Comparison of ENCODE assay signal across 1 cellular context in the genomic region with DNA sequence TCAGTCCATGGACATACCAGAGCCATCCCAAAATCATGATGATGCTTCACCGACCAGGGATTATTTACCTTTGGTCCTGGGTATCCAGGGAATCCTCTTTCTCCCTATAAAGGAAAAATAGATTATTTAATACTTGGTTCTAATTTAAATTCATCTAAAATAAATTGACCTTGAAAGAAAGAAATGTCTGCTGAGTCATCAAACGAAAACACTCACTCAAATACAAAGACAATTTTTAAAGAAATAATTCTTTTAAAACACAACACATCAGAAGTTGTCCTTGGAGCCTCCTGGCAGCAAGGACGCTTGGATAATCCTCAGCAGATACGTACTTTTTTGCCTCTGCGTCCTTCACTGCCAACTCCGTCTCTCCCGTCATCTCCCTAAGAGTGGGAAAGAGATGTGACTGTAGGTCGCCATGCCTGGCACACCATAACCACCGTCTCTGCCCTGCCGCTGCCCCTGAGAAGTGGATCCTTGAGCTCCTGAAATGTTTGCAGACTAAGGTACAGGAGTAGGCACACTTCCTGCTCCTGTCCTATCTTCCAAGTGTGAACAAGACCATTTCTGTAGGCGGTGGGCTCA.
TF ChIP-seq lines count a peak whose summit lies in the region.

No MANE protein-coding gene starts in this region.

TF ChIP-seq in GM23338, 12 proteins besides CTCF, POLR2A, EP300 and RAD21 (continued from another document):
- TF ChIP-seq, protein P1, sequence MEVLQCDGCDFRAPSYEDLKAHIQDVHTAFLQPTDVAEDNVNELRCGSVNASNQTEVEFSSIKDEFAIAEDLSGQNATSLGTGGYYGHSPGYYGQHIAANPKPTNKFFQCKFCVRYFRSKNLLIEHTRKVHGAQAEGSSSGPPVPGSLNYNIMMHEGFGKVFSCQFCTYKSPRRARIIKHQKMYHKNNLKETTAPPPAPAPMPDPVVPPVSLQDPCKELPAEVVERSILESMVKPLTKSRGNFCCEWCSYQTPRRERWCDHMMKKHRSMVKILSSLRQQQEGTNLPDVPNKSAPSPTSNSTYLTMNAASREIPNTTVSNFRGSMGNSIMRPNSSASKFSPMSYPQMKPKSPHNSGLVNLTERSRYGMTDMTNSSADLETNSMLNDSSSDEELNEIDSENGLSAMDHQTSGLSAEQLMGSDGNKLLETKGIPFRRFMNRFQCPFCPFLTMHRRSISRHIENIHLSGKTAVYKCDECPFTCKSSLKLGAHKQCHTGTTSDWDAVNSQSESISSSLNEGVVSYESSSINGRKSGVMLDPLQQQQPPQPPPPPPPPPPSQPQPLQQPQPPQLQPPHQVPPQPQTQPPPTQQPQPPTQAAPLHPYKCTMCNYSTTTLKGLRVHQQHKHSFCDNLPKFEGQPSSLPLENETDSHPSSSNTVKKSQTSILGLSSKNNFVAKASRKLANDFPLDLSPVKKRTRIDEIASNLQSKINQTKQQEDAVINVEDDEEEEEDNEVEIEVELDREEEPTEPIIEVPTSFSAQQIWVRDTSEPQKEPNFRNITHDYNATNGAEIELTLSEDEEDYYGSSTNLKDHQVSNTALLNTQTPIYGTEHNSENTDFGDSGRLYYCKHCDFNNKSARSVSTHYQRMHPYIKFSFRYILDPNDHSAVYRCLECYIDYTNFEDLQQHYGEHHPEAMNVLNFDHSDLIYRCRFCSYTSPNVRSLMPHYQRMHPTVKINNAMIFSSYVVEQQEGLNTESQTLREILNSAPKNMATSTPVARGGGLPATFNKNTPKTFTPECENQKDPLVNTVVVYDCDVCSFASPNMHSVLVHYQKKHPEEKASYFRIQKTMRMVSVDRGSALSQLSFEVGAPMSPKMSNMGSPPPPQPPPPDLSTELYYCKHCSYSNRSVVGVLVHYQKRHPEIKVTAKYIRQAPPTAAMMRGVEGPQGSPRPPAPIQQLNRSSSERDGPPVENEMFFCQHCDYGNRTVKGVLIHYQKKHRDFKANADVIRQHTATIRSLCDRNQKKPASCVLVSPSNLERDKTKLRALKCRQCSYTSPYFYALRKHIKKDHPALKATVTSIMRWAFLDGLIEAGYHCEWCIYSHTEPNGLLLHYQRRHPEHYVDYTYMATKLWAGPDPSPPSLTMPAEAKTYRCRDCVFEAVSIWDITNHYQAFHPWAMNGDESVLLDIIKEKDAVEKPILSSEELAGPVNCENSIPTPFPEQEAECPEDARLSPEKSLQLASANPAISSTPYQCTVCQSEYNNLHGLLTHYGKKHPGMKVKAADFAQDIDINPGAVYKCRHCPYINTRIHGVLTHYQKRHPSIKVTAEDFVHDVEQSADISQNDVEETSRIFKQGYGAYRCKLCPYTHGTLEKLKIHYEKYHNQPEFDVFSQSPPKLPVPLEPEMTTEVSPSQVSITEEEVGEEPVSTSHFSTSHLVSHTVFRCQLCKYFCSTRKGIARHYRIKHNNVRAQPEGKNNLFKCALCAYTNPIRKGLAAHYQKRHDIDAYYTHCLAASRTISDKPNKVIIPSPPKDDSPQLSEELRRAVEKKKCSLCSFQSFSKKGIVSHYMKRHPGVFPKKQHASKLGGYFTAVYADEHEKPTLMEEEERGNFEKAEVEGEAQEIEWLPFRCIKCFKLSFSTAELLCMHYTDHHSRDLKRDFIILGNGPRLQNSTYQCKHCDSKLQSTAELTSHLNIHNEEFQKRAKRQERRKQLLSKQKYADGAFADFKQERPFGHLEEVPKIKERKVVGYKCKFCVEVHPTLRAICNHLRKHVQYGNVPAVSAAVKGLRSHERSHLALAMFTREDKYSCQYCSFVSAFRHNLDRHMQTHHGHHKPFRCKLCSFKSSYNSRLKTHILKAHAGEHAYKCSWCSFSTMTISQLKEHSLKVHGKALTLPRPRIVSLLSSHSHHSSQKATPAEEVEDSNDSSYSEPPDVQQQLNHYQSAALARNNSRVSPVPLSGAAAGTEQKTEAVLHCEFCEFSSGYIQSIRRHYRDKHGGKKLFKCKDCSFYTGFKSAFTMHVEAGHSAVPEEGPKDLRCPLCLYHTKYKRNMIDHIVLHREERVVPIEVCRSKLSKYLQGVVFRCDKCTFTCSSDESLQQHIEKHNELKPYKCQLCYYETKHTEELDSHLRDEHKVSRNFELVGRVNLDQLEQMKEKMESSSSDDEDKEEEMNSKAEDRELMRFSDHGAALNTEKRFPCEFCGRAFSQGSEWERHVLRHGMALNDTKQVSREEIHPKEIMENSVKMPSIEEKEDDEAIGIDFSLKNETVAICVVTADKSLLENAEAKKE (CRISPR knock-in tag; IDR thresholded peaks at IDR 0.05): no peak
- TF ChIP-seq ZNF331 (CRISPR knock-in tag; IDR thresholded peaks at IDR 0.05; ENCODE audit: low read depth) (no peak), EZH2 (IDR thresholded peaks at IDR 0.05; ENCODE audit: low read depth, unreplicated experiment) (no peak), ZNF114 (CRISPR knock-in tag; IDR thresholded peaks at IDR 0.05) (no peak), NANOG (IDR thresholded peaks at IDR 0.05; ENCODE audit: borderline replicate concordance) (no peak)
- TF ChIP-seq, protein P2, sequence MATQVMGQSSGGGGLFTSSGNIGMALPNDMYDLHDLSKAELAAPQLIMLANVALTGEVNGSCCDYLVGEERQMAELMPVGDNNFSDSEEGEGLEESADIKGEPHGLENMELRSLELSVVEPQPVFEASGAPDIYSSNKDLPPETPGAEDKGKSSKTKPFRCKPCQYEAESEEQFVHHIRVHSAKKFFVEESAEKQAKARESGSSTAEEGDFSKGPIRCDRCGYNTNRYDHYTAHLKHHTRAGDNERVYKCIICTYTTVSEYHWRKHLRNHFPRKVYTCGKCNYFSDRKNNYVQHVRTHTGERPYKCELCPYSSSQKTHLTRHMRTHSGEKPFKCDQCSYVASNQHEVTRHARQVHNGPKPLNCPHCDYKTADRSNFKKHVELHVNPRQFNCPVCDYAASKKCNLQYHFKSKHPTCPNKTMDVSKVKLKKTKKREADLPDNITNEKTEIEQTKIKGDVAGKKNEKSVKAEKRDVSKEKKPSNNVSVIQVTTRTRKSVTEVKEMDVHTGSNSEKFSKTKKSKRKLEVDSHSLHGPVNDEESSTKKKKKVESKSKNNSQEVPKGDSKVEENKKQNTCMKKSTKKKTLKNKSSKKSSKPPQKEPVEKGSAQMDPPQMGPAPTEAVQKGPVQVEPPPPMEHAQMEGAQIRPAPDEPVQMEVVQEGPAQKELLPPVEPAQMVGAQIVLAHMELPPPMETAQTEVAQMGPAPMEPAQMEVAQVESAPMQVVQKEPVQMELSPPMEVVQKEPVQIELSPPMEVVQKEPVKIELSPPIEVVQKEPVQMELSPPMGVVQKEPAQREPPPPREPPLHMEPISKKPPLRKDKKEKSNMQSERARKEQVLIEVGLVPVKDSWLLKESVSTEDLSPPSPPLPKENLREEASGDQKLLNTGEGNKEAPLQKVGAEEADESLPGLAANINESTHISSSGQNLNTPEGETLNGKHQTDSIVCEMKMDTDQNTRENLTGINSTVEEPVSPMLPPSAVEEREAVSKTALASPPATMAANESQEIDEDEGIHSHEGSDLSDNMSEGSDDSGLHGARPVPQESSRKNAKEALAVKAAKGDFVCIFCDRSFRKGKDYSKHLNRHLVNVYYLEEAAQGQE (IDR thresholded peaks at IDR 0.05; ENCODE audit: unreplicated experiment): no peak
TF ChIP-seq in GM23338: peak in this region for 0.
